ENCODE assay signal across 9 cellular contexts in the genomic region with DNA sequence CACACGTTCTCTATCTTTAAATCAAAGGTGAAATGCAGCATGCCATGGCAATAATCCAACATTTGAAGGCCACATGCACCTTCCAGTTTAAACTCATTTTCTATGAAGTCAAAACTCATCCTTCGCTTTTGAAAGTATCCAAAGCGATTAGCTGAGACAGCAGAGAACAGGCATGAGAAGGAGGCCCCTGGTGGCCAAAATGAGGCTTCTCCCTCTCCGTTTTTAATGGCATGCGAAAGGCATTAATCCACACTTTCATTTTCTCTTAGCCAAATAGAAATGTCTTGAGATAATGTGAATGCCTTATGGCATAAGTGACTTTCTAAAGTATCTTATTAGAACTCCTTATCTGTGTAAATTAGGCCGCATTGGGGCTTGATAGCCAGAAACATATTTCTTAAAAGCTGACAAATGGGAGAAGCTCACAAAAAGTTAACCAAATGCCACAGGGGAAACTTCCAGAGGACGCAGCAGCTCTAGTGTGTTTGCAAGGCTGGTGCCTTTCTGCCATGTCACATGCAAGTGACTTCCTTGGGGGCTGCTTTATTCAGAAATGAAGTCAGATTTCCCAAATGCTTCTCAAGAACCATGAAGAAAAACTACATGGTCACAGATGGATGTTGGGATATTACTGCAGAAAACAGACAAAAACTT.
A peak's percentile ranks its signal among the peaks of the same experiment; 100 is the strongest.
DNase-seq lines count a peak whose midpoint lies in the region; ATAC-seq and TF ChIP-seq lines count a peak whose summit lies in the region.
"Had no signal": no experiment of that assay in that cellular context is flagged by ENCODE, and none has a peak within 500 bp of the region (broad histone marks: within the 10 kb centered on the region; RNA-seq: fewer than 3 reads in every experiment).

No MANE protein-coding gene starts in this region.

- peak overlapping the region in 2 of 10 donors; percentile 16 to 33 for H3K4me3 Mint-ChIP-seq in naive thymus-derived CD8-positive, alpha-beta T cell
- H3K4me3 Mint-ChIP-seq in T-helper 17 cell, result no peak overlapping the region

- no peaks in the 10 kb centered on the region for H3K27me3 ChIP-seq in psoas muscle (ENCODE audit: insufficient read depth in 3 of 3, low read length in 2 of 3)
- H3K27me3 ChIP-seq: SJCRH30 had no signal

- no peaks in the 10 kb centered on the region for H3K36me3 ChIP-seq in psoas muscle (ENCODE audit: insufficient read depth in 1 of 2, low read depth in 1 of 2)
- H3K36me3 ChIP-seq: SJCRH30 had no signal

- no peak overlapping the region for H3K27ac Mint-ChIP-seq in naive thymus-derived CD8-positive, alpha-beta T cell
- H3K27ac Mint-ChIP-seq in T-helper 17 cell, result no peak overlapping the region

- H3K27ac ChIP-seq in psoas muscle, result no peak overlapping the region
- H3K27ac ChIP-seq: SJCRH30 had no signal

- no peaks in the 10 kb centered on the region for H3K36me3 Mint-ChIP-seq in naive thymus-derived CD8-positive, alpha-beta T cell
- no peaks in the 10 kb centered on the region for H3K36me3 Mint-ChIP-seq in T-helper 17 cell (ENCODE audit: low read depth)

- no peak for TF ChIP-seq POLR2A in NB4 (IDR thresholded peaks at IDR 0.05; ENCODE audit: extremely low read depth, insufficient read length)

- H3K4me3 ChIP-seq in NB4 (ENCODE audit: low read depth, low read length), result no peak overlapping the region
- no peak overlapping the region for H3K4me3 ChIP-seq in psoas muscle
- H3K4me3 ChIP-seq: SJCRH30 had no signal

- no peaks in the 10 kb centered on the region for H3K4me1 ChIP-seq in psoas muscle
- H3K4me1 ChIP-seq: SJCRH30 had no signal

- peak; percentile 17 for DNase-seq in NB4 (ENCODE audit: low read depth)
- peak; percentile 39 for DNase-seq in epidermal melanocyte (ENCODE audit: insufficient read length, low spot score)
- no peak for DNase-seq in psoas muscle
- no peak for DNase-seq in naive thymus-derived CD8-positive, alpha-beta T cell
- no peak for DNase-seq in NCI-H1417 treated with DMSO at 0.1 percent for 48 hours (lab: John Stamatoyannopoulos, UW)
- no peak for DNase-seq in T-helper 17 cell
- DNase-seq in NCI-H2029 treated with DMSO at 0.1 percent for 48 hours (lab: John Stamatoyannopoulos, UW), result no peak

- H3K9me3 ChIP-seq in psoas muscle (no peaks in the 10 kb centered on the region), T-helper 17 cell (ENCODE audit: control insufficient read depth, low read length, poor library complexity, severe bottlenecking) (no peaks in the 10 kb centered on the region)
- H3K9me3 ChIP-seq: SJCRH30 had no signal

- 29 to 42% (median 29%) methylated on average over 7 of the region's 7 CpGs for WGBS in psoas muscle, 3 donors

- peaks cover 0 to 4% (median 0%) of the 10 kb centered on the region in 9 donors for H3K9me3 Mint-ChIP-seq in naive thymus-derived CD8-positive, alpha-beta T cell

- peak; percentile 35 for TF ChIP-seq CTCF in NB4 (IDR thresholded peaks at IDR 0.05; ENCODE audit: low read depth, low read length)
- peak; percentile 37 for TF ChIP-seq CTCF in psoas muscle (IDR thresholded peaks at IDR 0.05)

- no peaks in the 10 kb centered on the region for H3K27me3 Mint-ChIP-seq in naive thymus-derived CD8-positive, alpha-beta T cell
- H3K27me3 Mint-ChIP-seq in T-helper 17 cell, result no peaks in the 10 kb centered on the region

- POLR2A ChIA-PET in naive thymus-derived CD8-positive, alpha-beta T cell (lab: Charles Lee), result no interaction called here

- intact Hi-C loops in psoas muscle (cut with DNase I), result no loop called here

- no peaks in the 10 kb centered on the region for H3K4me1 Mint-ChIP-seq in naive thymus-derived CD8-positive, alpha-beta T cell
- no peaks in the 10 kb centered on the region for H3K4me1 Mint-ChIP-seq in T-helper 17 cell

- peak; percentile 83 for ATAC-seq in GM18498 (IDR thresholded peaks at IDR 0.05; ENCODE audit: unreplicated experiment)
- no peak for ATAC-seq in psoas muscle
- ATAC-seq in naive thymus-derived CD8-positive, alpha-beta T cell, result no peak
- no peak for ATAC-seq in T-helper 17 cell

Comparison
In these comparisons a context has a peak if more than half of its experiments do, and no peak if none do; other contexts are left out.
1. DNase-seq: peak in NB4 (single experiment) and epidermal melanocyte (single experiment); none in psoas muscle (0 of 2), naive thymus-derived CD8-positive, alpha-beta T cell (0 of 10), NCI-H1417 treated with DMSO at 0.1 percent for 48 hours (single experiment), T-helper 17 cell (0 of 3) and NCI-H2029 treated with DMSO at 0.1 percent for 48 hours (single experiment).